ENCODE assay signal across 19 cellular contexts in genomic region chr19:35760711-35761349, GRCh38. TPM values are rescaled to one million over a fixed set of nuclear protein-coding genes. Genes with fewer than 3 reads are reported as not detected.
"Had no signal": no experiment of that assay in that cellular context is flagged by ENCODE, and none has a peak within 500 bp of the region (broad histone marks: within the 10 kb centered on the region; RNA-seq: fewer than 3 reads in every experiment).

No MANE protein-coding gene starts in this region.

- H3K27me3 Mint-ChIP-seq: central memory CD8-positive, alpha-beta T cell had no signal

- H3K9me3 Mint-ChIP-seq: activated B cell treated with CpG ODN at 0.5 μM for 24 hours; activated CD4-positive, alpha-beta T cell treated with anti-CD3 and anti-CD28 coated beads, Interleukin-2, amount 10 ng/mL, durations not matched to agents 24 days and 14 days; activated naive CD8-positive, alpha-beta T cell treated with anti-CD3 and anti-CD28 coated beads for 36 hours; activated T-cell treated with anti-CD3 and anti-CD28 coated beads, Interleukin-2, amount 50 U/mL, for 72 hours; central memory CD8-positive, alpha-beta T cell; stimulated activated effector memory CD8-positive, alpha-beta T cell treated with anti-CD3 and anti-CD28 coated beads, Interleukin-12 subunit alpha, Interleukin-12 subunit beta, amount 100 ng/mL, for 72 hours; T-helper 1 cell treated with Interleukin-12 subunit alpha and Interleukin-12 subunit beta and Interleukin-4 antibody, amounts not matched to agents 30 μg/mL and 1 μg/mL, for 36 hours had no signal

- H3K9ac ChIP-seq: parathyroid adenoma had no signal

- DNase-seq: activated B cell treated with CpG ODN at 0.5 μM for 24 hours; activated CD4-positive, alpha-beta T cell treated with anti-CD3 and anti-CD28 coated beads, Interleukin-2, amount 10 ng/mL, durations not matched to agents 24 days and 14 days; activated CD8-positive, alpha-beta memory T cell treated with anti-CD3 and anti-CD28 coated beads, Interleukin-2, amount 50 U/mL, for 48 hours; activated gamma-delta T cell; activated naive CD8-positive, alpha-beta T cell treated with anti-CD3 and anti-CD28 coated beads for 36 hours; activated T-cell treated with anti-CD3 and anti-CD28 coated beads, Interleukin-2, amount 50 U/mL, for 72 hours; amygdala; effector CD4-positive, alpha-beta T cell; foreskin keratinocyte; kidney glomerular epithelial cell; stimulated activated CD4-positive, alpha-beta T cell treated with anti-CD3 and anti-CD28 coated beads, Interleukin-12 subunit alpha, Interleukin-12 subunit beta, amount 100 ng/mL, for 4 hours; stimulated activated CD4-positive, alpha-beta T cell treated with anti-CD3 and anti-CD28 coated beads, Interleukin-2, amount 100 ng/mL, for 24 hours had no signal

- H3K4me3 ChIP-seq: coronary artery had no signal

- FAIRE-seq: urothelium cell line had no signal

- H3K4me3 Mint-ChIP-seq: activated B cell treated with CpG ODN at 0.5 μM for 24 hours; activated CD4-positive, alpha-beta T cell treated with anti-CD3 and anti-CD28 coated beads, Interleukin-2, amount 10 ng/mL, durations not matched to agents 24 days and 14 days; activated naive CD8-positive, alpha-beta T cell treated with anti-CD3 and anti-CD28 coated beads for 36 hours; central memory CD8-positive, alpha-beta T cell; T-helper 1 cell treated with Interleukin-12 subunit alpha and Interleukin-12 subunit beta and Interleukin-4 antibody, amounts not matched to agents 30 μg/mL and 1 μg/mL, for 36 hours had no signal

- H3K4me1 ChIP-seq: foreskin keratinocyte had no signal

- ATAC-seq: activated T-cell treated with anti-CD3 and anti-CD28 coated beads, Interleukin-2, amount 50 U/mL, for 72 hours; foreskin keratinocyte; stimulated activated effector memory CD8-positive, alpha-beta T cell treated with anti-CD3 and anti-CD28 coated beads, Interleukin-12 subunit alpha, Interleukin-12 subunit beta, amount 100 ng/mL, for 72 hours had no signal

- H2AFZ ChIP-seq: parathyroid adenoma had no signal

- H3K27ac Mint-ChIP-seq: activated B cell treated with CpG ODN at 0.5 μM for 24 hours; activated CD4-positive, alpha-beta T cell treated with anti-CD3 and anti-CD28 coated beads, Interleukin-2, amount 10 ng/mL, durations not matched to agents 24 days and 14 days; activated naive CD8-positive, alpha-beta T cell treated with anti-CD3 and anti-CD28 coated beads for 36 hours; activated T-cell treated with anti-CD3 and anti-CD28 coated beads, Interleukin-2, amount 50 U/mL, for 72 hours; brain; stimulated activated effector memory CD8-positive, alpha-beta T cell treated with anti-CD3 and anti-CD28 coated beads, Interleukin-12 subunit alpha, Interleukin-12 subunit beta, amount 100 ng/mL, for 72 hours; T-helper 1 cell treated with Interleukin-12 subunit alpha and Interleukin-12 subunit beta and Interleukin-4 antibody, amounts not matched to agents 30 μg/mL and 1 μg/mL, for 36 hours had no signal

- H3K27me3 ChIP-seq: foreskin keratinocyte had no signal

- H3K27ac ChIP-seq: coronary artery, foreskin keratinocyte, parathyroid adenoma had no signal

RNA-seq across cellular contexts. Expression of gene HSPB6, which starts 4.0 kb away (rescaled TPM):
- total RNA-seq: activated B cell treated with CpG ODN at 0.5 μM for 24 hours had no signal
